In genomic region chr11:65442952-65443351, GRCh38 we compare ENCODE assay signal across 8 cellular contexts. TPM values are rescaled to one million over a fixed set of nuclear protein-coding genes. Genes with fewer than 3 reads are reported as not detected.
DNase-seq lines count a peak whose midpoint lies in the region; ATAC-seq and TF ChIP-seq lines count a peak whose summit lies in the region.

No MANE protein-coding gene starts in this region.

- H3K27me3 ChIP-seq in left lung: no peaks in the 10 kb centered on the region
- no peaks in the 10 kb centered on the region for H3K27me3 ChIP-seq in tibial artery

- TF ChIP-seq CTCF in left lung (IDR thresholded peaks at IDR 0.05) (no peak), tibial artery (IDR thresholded peaks at IDR 0.05) (no peak)

- H3K36me3 Mint-ChIP-seq in activated naive CD4-positive, alpha-beta T cell treated with anti-CD3 and anti-CD28 coated beads, Interleukin-2, amount 10 ng/mL, durations not matched to agents 7 days and 5 days: peaks cover 39% of the 10 kb centered on the region
- H3K36me3 Mint-ChIP-seq in activated T-helper 17 cell treated with anti-CD3 and anti-CD28 coated beads, Interleukin-2, amount 50 U/mL, for 72 hours (ENCODE audit: low read depth): peaks cover 87% of the 10 kb centered on the region

- H3K27me3 Mint-ChIP-seq in activated naive CD4-positive, alpha-beta T cell treated with anti-CD3 and anti-CD28 coated beads, Interleukin-2, amount 10 ng/mL, durations not matched to agents 7 days and 5 days: no peaks in the 10 kb centered on the region
- H3K27me3 Mint-ChIP-seq in activated T-helper 17 cell treated with anti-CD3 and anti-CD28 coated beads, Interleukin-2, amount 50 U/mL, for 72 hours: no peaks in the 10 kb centered on the region

- H3K36me3 ChIP-seq in left lung: peaks cover 0 to 73% of the 10 kb centered on the region in 2 donors
- H3K36me3 ChIP-seq in tibial artery: peaks cover 54 to 81% (median 75%) of the 10 kb centered on the region in 3 donors

- H3K9me3 Mint-ChIP-seq in activated naive CD4-positive, alpha-beta T cell treated with anti-CD3 and anti-CD28 coated beads, Interleukin-2, amount 10 ng/mL, durations not matched to agents 7 days and 5 days: no peaks in the 10 kb centered on the region
- no peaks in the 10 kb centered on the region for H3K9me3 Mint-ChIP-seq in activated T-helper 17 cell treated with anti-CD3 and anti-CD28 coated beads, Interleukin-2, amount 50 U/mL, for 72 hours

- peaks cover 21 to 59% of the 10 kb centered on the region in 2 donors for H3K4me1 ChIP-seq in left lung
- H3K4me1 ChIP-seq in tibial artery: peaks cover 0 to 92% (median 58%) of the 10 kb centered on the region in 4 donors

- no peak overlapping the region for H3K4me3 Mint-ChIP-seq in activated naive CD4-positive, alpha-beta T cell treated with anti-CD3 and anti-CD28 coated beads, Interleukin-2, amount 10 ng/mL, durations not matched to agents 7 days and 5 days
- H3K4me3 Mint-ChIP-seq in activated T-helper 17 cell treated with anti-CD3 and anti-CD28 coated beads, Interleukin-2, amount 50 U/mL, for 72 hours: peak overlapping the region; percentile 38

- H3K27ac Mint-ChIP-seq in activated naive CD4-positive, alpha-beta T cell treated with anti-CD3 and anti-CD28 coated beads, Interleukin-2, amount 10 ng/mL, durations not matched to agents 7 days and 5 days: peak overlapping the region; percentile 77
- peak overlapping the region; percentile 91 for H3K27ac Mint-ChIP-seq in activated T-helper 17 cell treated with anti-CD3 and anti-CD28 coated beads, Interleukin-2, amount 50 U/mL, for 72 hours

- H3K9me3 ChIP-seq in left lung: no peaks in the 10 kb centered on the region
- no peaks in the 10 kb centered on the region for H3K9me3 ChIP-seq in tibial artery

- CTCF ChIA-PET in activated naive CD4-positive, alpha-beta T cell treated with anti-CD3 and anti-CD28 coated beads, Interleukin-2, amount 10 ng/mL, durations not matched to agents 7 days and 5 days (lab: Charles Lee): no interaction called here

- ATAC-seq in activated T-helper 17 cell treated with anti-CD3 and anti-CD28 coated beads, Interleukin-2, amount 50 U/mL, for 72 hours (replicated peaks): no peak
- no peak for ATAC-seq in left lung
- no peak for ATAC-seq in GM18870 (IDR thresholded peaks at IDR 0.05; ENCODE audit: unreplicated experiment)

- H3K4me3 ChIP-seq in left lung (no peak overlapping the region), tibial artery (peak overlapping the region in 1 of 2 donors; percentile 1)

- H3K4me1 Mint-ChIP-seq in activated naive CD4-positive, alpha-beta T cell treated with anti-CD3 and anti-CD28 coated beads, Interleukin-2, amount 10 ng/mL, durations not matched to agents 7 days and 5 days: peaks cover 58% of the 10 kb centered on the region
- H3K4me1 Mint-ChIP-seq in activated T-helper 17 cell treated with anti-CD3 and anti-CD28 coated beads, Interleukin-2, amount 50 U/mL, for 72 hours: peaks cover 31% of the 10 kb centered on the region

- no peak for DNase-seq in activated naive CD4-positive, alpha-beta T cell treated with anti-CD3 and anti-CD28 coated beads, Interleukin-2, amount 10 ng/mL, durations not matched to agents 7 days and 5 days
- no peak for DNase-seq in activated naive CD4-positive, alpha-beta T cell (lab: John Stamatoyannopoulos, UW)
- DNase-seq in left lung (peak in 1 of 2 donors; percentile 33), tibial artery (peak in 1 of 2 donors; percentile 67), NCI-H2171 (lab: John Stamatoyannopoulos, UW) (no peak), NCI-H69 (lab: John Stamatoyannopoulos, UW) (no peak)

- H3K27ac ChIP-seq in left lung: peak overlapping the region; percentile 57 to 60
- peak overlapping the region; percentile 67 to 70 for H3K27ac ChIP-seq in tibial artery

- intact Hi-C loops in left lung (cut with DNase I) (no loop called here), tibial artery (cut with DNase I; ENCODE audit: low total_unique reads) (no loop called here)

RNA-seq across cellular contexts. Expression of gene NEAT1, which starts 20.4 kb away (rescaled TPM):
- total RNA-seq in activated T-helper 17 cell treated with anti-CD3 and anti-CD28 coated beads, Interleukin-2, amount 50 U/mL, for 72 hours: 1,000 to 10,000 TPM in 1 of 2 donors, 100 to 1,000 TPM in 1; 823 to 2,912 TPM
- 1,000 to 10,000 TPM; 1,146 to 1,441 TPM for total RNA-seq in left lung

RNA-seq across cellular contexts. Expression of gene MALAT1, which starts 55.9 kb away (rescaled TPM):
- over 10,000 TPM in 1 of 2 donors, 1,000 to 10,000 TPM in 1; 5,547 to 22,796 TPM for total RNA-seq in activated T-helper 17 cell treated with anti-CD3 and anti-CD28 coated beads, Interleukin-2, amount 50 U/mL, for 72 hours
- over 10,000 TPM; 12,400 to 15,875 TPM for total RNA-seq in left lung

RNA-seq across cellular contexts. Expression of gene FRMD8, which starts 56.5 kb away (rescaled TPM):
- total RNA-seq in activated T-helper 17 cell treated with anti-CD3 and anti-CD28 coated beads, Interleukin-2, amount 50 U/mL, for 72 hours: 10 to 100 TPM; 49.6 to 52.1 TPM
- 10 to 100 TPM; 31.7 to 31.9 TPM for total RNA-seq in left lung
